8 cellular contexts compared by ENCODE assay signal in genomic region chr1:157196670-157197456, GRCh38. TPM values are rescaled to one million over a fixed set of nuclear protein-coding genes. Genes with fewer than 3 reads are reported as not detected.
DNase-seq lines count a peak whose midpoint lies in the region; FAIRE-seq and TF ChIP-seq lines count a peak whose summit lies in the region.
"Not testable (repeated sequence)": the region's sequence is repeated elsewhere in the genome, so short reads cannot be mapped to it uniquely, and the experiment has no call there.

No MANE protein-coding gene starts in this region.

- not testable (repeated sequence) for H4K20me1 ChIP-seq in neural progenitor cell (ENCODE audit: low read depth)

- H3K27ac ChIP-seq in endodermal cell (ENCODE audit: low read depth, low read length); neural progenitor cell: not testable (repeated sequence)

- H3K79me2 ChIP-seq in neural progenitor cell (ENCODE audit: low read depth) = not testable (repeated sequence)

- peak; percentile 31 for FAIRE-seq in G401.6 (lab: Jason Lieb, UNC)

- H3K9me3 ChIP-seq in endodermal cell (ENCODE audit: control insufficient read depth, low read length); neural progenitor cell (ENCODE audit: low read depth): not testable (repeated sequence)

- not testable (repeated sequence) for H3K4me3 Mint-ChIP-seq in endodermal cell, neural progenitor cell

- not testable (repeated sequence) for H3K36me3 Mint-ChIP-seq in endodermal cell (ENCODE audit: low read depth); neural progenitor cell

- not testable (repeated sequence) for H3K36me3 ChIP-seq in endodermal cell (ENCODE audit: control insufficient read depth, insufficient read depth, low read length); neural progenitor cell

- H3K27ac Mint-ChIP-seq in endodermal cell, neural progenitor cell: not testable (repeated sequence)

- H3K27me3 ChIP-seq in endodermal cell (ENCODE audit: control insufficient read depth, insufficient read depth, low read length, poor library complexity, severe bottlenecking); neural progenitor cell: not testable (repeated sequence)

- not testable (repeated sequence) for H3K9ac ChIP-seq in endodermal cell (ENCODE audit: extremely low read depth, low read length, poor library complexity, severe bottlenecking); neural progenitor cell

- DNase-seq in A172 (ENCODE audit: low spot score) (peak; percentile 12), LHCN-M2 (ENCODE audit: low read depth) (peak; percentile 17), NCI-H774 (lab: John Stamatoyannopoulos, UW) (peak; percentile 30), endodermal cell (peak; percentile 54), inferior parietal cortex (ENCODE audit: extremely low spot score) (peak; percentile 8), neural progenitor cell (ENCODE audit: low spot score) (peak; percentile 39)

- peaks cover 19% of the 10 kb centered on the region for H3K4me1 Mint-ChIP-seq in endodermal cell
- not testable (repeated sequence) for H3K4me1 Mint-ChIP-seq in neural progenitor cell

- peaks cover 13% of the 10 kb centered on the region for H3K27me3 Mint-ChIP-seq in endodermal cell (ENCODE audit: insufficient read depth)
- H3K27me3 Mint-ChIP-seq in neural progenitor cell (ENCODE audit: insufficient read depth, low read depth) = not testable (repeated sequence)

- H3K9me3 Mint-ChIP-seq in endodermal cell, neural progenitor cell: not testable (repeated sequence)

- not testable (repeated sequence) for H3K4me2 ChIP-seq in neural progenitor cell

- TF ChIP-seq CTCF in WI38 (IDR thresholded peaks at IDR 0.05; ENCODE audit: low read depth, low read length) (peak; percentile 28; the same call in 1 of the 2 replicates), endodermal cell (conservative IDR thresholded peaks at IDR 0.05) (peak; percentile 66), neural progenitor cell (IDR thresholded peaks at IDR 0.05) (peak; percentile 55)

- H3F3A ChIP-seq in neural progenitor cell (ENCODE audit: low read depth) = not testable (repeated sequence)

- 28 to 50% methylated on average over 2 to 4 of the region's 11 CpGs for WGBS in endodermal cell (ENCODE audit: insufficient coverage in 1 of 2, insufficient read length in 1 of 2), 2 experiments

- not testable (repeated sequence) for H3K4me3 ChIP-seq in WI38 (ENCODE audit: low read depth, low read length); endodermal cell (ENCODE audit: low read length); neural progenitor cell

- not testable (repeated sequence) for H3K4me1 ChIP-seq in endodermal cell (ENCODE audit: control insufficient read depth, insufficient read depth, low read length); neural progenitor cell

- peak overlapping the region; percentile 4 for H2AFZ ChIP-seq in neural progenitor cell (replicated peaks)

RNA-seq across cellular contexts. Expression of gene ETV3, which starts 58.7 kb away (rescaled TPM):
- total RNA-seq in A172 (2014; rRNA removed; shearing (Covaris generic)) = 6.7 and 7.6 TPM in 2 replicates
- total RNA-seq in LHCN-M2 (2014; rRNA removed) (7.6 and 11.4 TPM in 2 replicates), endodermal cell (10 to 100 TPM; 26.9 to 40.6 TPM), neural progenitor cell (ENCODE audit: low replicate concordance) (13.7 and 19.5 TPM in 2 replicates)
- 7.7 TPM for polyA plus RNA-seq in LHCN-M2 (2012)
- 18.1 TPM for polyA plus RNA-seq in endodermal cell (2013, experiment 1 of 2)
- 17.5 TPM for polyA plus RNA-seq in endodermal cell (2013, experiment 2 of 2)
